ENCODE assay signal across 32 cellular contexts in the genomic region with DNA sequence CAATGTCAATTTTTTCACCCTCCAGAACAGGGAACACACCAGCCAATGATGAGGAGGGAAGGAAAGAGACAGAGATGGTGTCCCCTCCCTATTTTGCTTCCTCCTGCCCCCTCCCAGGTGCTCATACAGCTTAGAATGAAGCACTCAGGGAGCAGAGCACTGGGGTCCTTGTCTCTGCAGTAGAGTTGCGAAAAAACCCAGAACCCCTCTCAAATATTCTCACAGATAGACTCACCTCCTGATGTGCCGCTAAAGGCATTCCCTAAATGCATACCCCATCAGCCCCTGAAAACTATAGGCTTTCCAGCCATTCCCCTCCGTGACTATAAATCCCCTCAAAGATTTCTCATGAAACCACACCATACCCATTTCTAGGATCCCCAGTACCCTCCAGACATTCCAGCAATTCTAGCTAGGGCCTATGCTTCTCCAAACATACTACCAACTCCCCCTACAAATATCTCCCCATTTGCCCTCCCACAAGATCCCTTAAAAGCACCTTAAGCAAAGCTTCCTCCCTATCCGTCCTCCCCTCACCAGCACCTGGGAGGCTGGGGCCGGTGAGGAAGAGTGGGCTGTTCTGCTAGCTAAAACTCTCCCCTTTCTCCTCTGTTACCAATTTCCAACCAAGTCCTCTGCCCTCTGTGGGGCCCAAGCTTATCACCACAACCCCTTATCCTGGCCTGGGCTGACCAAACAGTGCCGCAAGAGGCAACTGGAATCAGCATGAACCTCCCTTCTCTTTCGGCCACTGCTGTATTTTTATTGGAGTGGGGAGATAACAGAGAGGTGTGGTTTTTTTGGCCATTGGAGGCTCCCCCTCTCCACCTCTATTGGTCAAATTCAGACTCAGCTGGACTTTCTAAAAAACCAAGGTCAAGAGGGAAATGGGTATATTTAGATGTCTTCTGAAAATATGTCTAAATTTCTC. TPM values are rescaled to one million over a fixed set of nuclear protein-coding genes. Genes with fewer than 3 reads are reported as not detected.
"Had no signal": no experiment of that assay in that cellular context is flagged by ENCODE, and none has a peak within 500 bp of the region (broad histone marks: within the 10 kb centered on the region; RNA-seq: fewer than 3 reads in every experiment).

No MANE protein-coding gene starts in this region.

- H3K36me3 ChIP-seq: brain microvascular endothelial cell, esophagus muscularis mucosa, sigmoid colon, thoracic aorta, upper lobe of right lung had no signal

- H3K9me3 Mint-ChIP-seq: activated CD4-positive, alpha-beta T cell treated with anti-CD3 and anti-CD28 coated beads, Interleukin-2, amount 10 ng/mL, durations not matched to agents 24 days and 14 days; activated CD8-positive, alpha-beta T cell treated with anti-CD3 and anti-CD28 coated beads for 36 hours; activated naive CD4-positive, alpha-beta T cell treated with anti-CD3 and anti-CD28 coated beads, Interleukin-2, amount 10 ng/mL, durations not matched to agents 7 days and 5 days; activated naive CD8-positive, alpha-beta T cell treated with anti-CD3 and anti-CD28 coated beads, Interleukin-2, amount 50 U/mL, for 24 hours; effector memory CD8-positive, alpha-beta T cell; nephron progenitor cell had no signal

- H3K27ac ChIP-seq: brain microvascular endothelial cell, esophagus muscularis mucosa, sigmoid colon, thoracic aorta, upper lobe of right lung had no signal

- H3K4me3 ChIP-seq: esophagus muscularis mucosa, sigmoid colon, smooth muscle cell, thoracic aorta, upper lobe of right lung had no signal

- H3K4me3 Mint-ChIP-seq: activated CD4-positive, alpha-beta T cell treated with anti-CD3 and anti-CD28 coated beads, Interleukin-2, amount 10 ng/mL, durations not matched to agents 24 days and 14 days; activated CD8-positive, alpha-beta memory T cell treated with anti-CD3 and anti-CD28 coated beads, Interleukin-2, amount 10 ng/mL, durations not matched to agents 7 days and 5 days; activated CD8-positive, alpha-beta T cell treated with anti-CD3 and anti-CD28 coated beads for 36 hours; activated naive CD4-positive, alpha-beta T cell treated with anti-CD3 and anti-CD28 coated beads, Interleukin-2, amount 10 ng/mL, durations not matched to agents 7 days and 5 days; activated naive CD8-positive, alpha-beta T cell treated with anti-CD3 and anti-CD28 coated beads, Interleukin-2, amount 50 U/mL, for 24 hours; effector memory CD8-positive, alpha-beta T cell; nephron progenitor cell had no signal

- FAIRE-seq: colon, endothelial cell of umbilical vein, frontal cortex had no signal

- H3K4me2 ChIP-seq: smooth muscle cell had no signal

- H3K27ac Mint-ChIP-seq: activated CD4-positive, alpha-beta T cell treated with anti-CD3 and anti-CD28 coated beads, Interleukin-2, amount 10 ng/mL, durations not matched to agents 24 days and 14 days; activated CD8-positive, alpha-beta memory T cell treated with anti-CD3 and anti-CD28 coated beads, Interleukin-2, amount 10 ng/mL, durations not matched to agents 7 days and 5 days; activated CD8-positive, alpha-beta T cell treated with anti-CD3 and anti-CD28 coated beads for 36 hours; activated naive CD4-positive, alpha-beta T cell treated with anti-CD3 and anti-CD28 coated beads, Interleukin-2, amount 10 ng/mL, durations not matched to agents 7 days and 5 days; activated naive CD8-positive, alpha-beta T cell treated with anti-CD3 and anti-CD28 coated beads, Interleukin-2, amount 50 U/mL, for 24 hours; effector memory CD8-positive, alpha-beta T cell; nephron progenitor cell had no signal

- H3K9me3 ChIP-seq: esophagus muscularis mucosa, sigmoid colon, thoracic aorta, upper lobe of right lung had no signal

- ATAC-seq: activated CD4-positive, CD25-positive, alpha-beta regulatory T cell treated with anti-CD3 and anti-CD28 coated beads, Interleukin-2, amount 50 U/mL, for 24 hours; activated CD8-positive, alpha-beta memory T cell treated with anti-CD3 and anti-CD28 coated beads, Interleukin-2, amount 10 ng/mL, durations not matched to agents 7 days and 5 days; activated CD8-positive, alpha-beta T cell treated with anti-CD3 and anti-CD28 coated beads for 36 hours; activated naive CD8-positive, alpha-beta T cell treated with anti-CD3 and anti-CD28 coated beads, Interleukin-2, amount 50 U/mL, for 24 hours; effector memory CD8-positive, alpha-beta T cell had no signal

- DNase-seq: activated CD4-positive, alpha-beta T cell treated with anti-CD3 and anti-CD28 coated beads, Interleukin-2, amount 10 ng/mL, durations not matched to agents 24 days and 14 days; activated CD8-positive, alpha-beta memory T cell treated with anti-CD3 and anti-CD28 coated beads, Interleukin-2, amount 10 ng/mL, durations not matched to agents 7 days and 5 days; activated CD8-positive, alpha-beta T cell treated with anti-CD3 and anti-CD28 coated beads for 36 hours; activated effector memory CD4-positive, alpha-beta T cell treated with anti-CD3 and anti-CD28 coated beads, Interleukin-2, amount 50 U/mL, for 16 hours; activated naive CD4-positive, alpha-beta T cell treated with anti-CD3 and anti-CD28 coated beads, Interleukin-2, amount 10 ng/mL, durations not matched to agents 7 days and 5 days; activated naive CD8-positive, alpha-beta T cell treated with anti-CD3 and anti-CD28 coated beads, Interleukin-2, amount 50 U/mL, for 24 hours; activated T-cell treated with anti-CD3 and anti-CD28 coated beads for 4 hours; brain microvascular endothelial cell; central memory CD4-positive, alpha-beta T cell; effector memory CD8-positive, alpha-beta T cell; hippocampal formation; left ventricle myocardium superior; midbrain; nephron progenitor cell; occipital lobe; sigmoid colon; stimulated activated CD4-positive, alpha-beta T cell treated with anti-CD3 and anti-CD28 coated beads, Interleukin-15, amount 100 ng/mL, for 24 hours; stimulated activated CD4-positive, alpha-beta T cell treated with anti-CD3 and anti-CD28 coated beads, Interleukin-2, amount 100 ng/mL, for 48 hours; stimulated activated naive CD4-positive, alpha-beta T cell; T1000; upper lobe of right lung had no signal

- H3K36me3 Mint-ChIP-seq: activated naive CD4-positive, alpha-beta T cell treated with anti-CD3 and anti-CD28 coated beads, Interleukin-2, amount 10 ng/mL, durations not matched to agents 7 days and 5 days had no signal

RNA-seq across cellular contexts. Expression of a gene that starts 54.7 kb away (rescaled TPM):
- total RNA-seq: activated CD4-positive, alpha-beta T cell treated with anti-CD3 and anti-CD28 coated beads, Interleukin-2, amount 10 ng/mL, durations not matched to agents 24 days and 14 days; activated CD8-positive, alpha-beta memory T cell treated with anti-CD3 and anti-CD28 coated beads, Interleukin-2, amount 10 ng/mL, durations not matched to agents 7 days and 5 days; activated CD8-positive, alpha-beta T cell treated with anti-CD3 and anti-CD28 coated beads for 36 hours; dermis microvascular lymphatic vessel endothelial cell; endothelial cell of umbilical vein; esophagus muscularis mucosa; frontal cortex; left ventricle myocardium superior; mammary epithelial cell; occipital lobe; posterior vena cava; sigmoid colon; smooth muscle cell; T-helper 1 cell treated with Interleukin-12 subunit alpha and Interleukin-12 subunit beta and Interleukin-4 antibody, amounts not matched to agents 30 ng/mL and 1 ng/mL, for 36 hours; thoracic aorta; upper lobe of right lung had no signal
- polyA plus RNA-seq: endothelial cell of umbilical vein, mammary epithelial cell, sigmoid colon, smooth muscle cell had no signal
